Comparison of ENCODE assay signal across 12 cellular contexts in genomic region chr6:24996145-24996836, GRCh38.
DNase-seq lines count a peak whose midpoint lies in the region; ATAC-seq and TF ChIP-seq lines count a peak whose summit lies in the region.
"Had no signal": no experiment of that assay in that cellular context is flagged by ENCODE, and none has a peak within 500 bp of the region (broad histone marks: within the 10 kb centered on the region; RNA-seq: fewer than 3 reads in every experiment).

No MANE protein-coding gene starts in this region.

- ATAC-seq in CD4-positive, alpha-beta T cell (ENCODE audit: poor library complexity): no peak
- peak; percentile 74 to 77 for ATAC-seq in lower lobe of right lung

- no peak for TF ChIP-seq CTCF in CD4-positive, alpha-beta T cell (IDR thresholded peaks at IDR 0.05)
- TF ChIP-seq CTCF in HEK293 (tag by site-specific recombination; IDR thresholded peaks at IDR 0.05) (no peak), lower lobe of right lung (IDR thresholded peaks at IDR 0.05) (no peak)

- H3K27ac ChIP-seq in CD4-positive, alpha-beta T cell (ENCODE audit: low read depth, low read length): no peak overlapping the region
- H3K27ac ChIP-seq in HEK293 (ENCODE audit: extremely low read depth, low read depth, low read length) (no peak overlapping the region), lower lobe of right lung (no peak overlapping the region), caudate nucleus (ENCODE audit: low read depth, low read length) (no peak overlapping the region)
- H3K27ac ChIP-seq: epithelial cell of prostate had no signal

- H3K36me3 Mint-ChIP-seq in CD4-positive, alpha-beta T cell (ENCODE audit: low read depth): no peaks in the 10 kb centered on the region

- peak overlapping the region; percentile 62 for H3K27ac Mint-ChIP-seq in CD4-positive, alpha-beta T cell

- peak overlapping the region; percentile 34 for H3K4me3 Mint-ChIP-seq in CD4-positive, alpha-beta T cell

- H3K36me3 ChIP-seq in HEK293 (ENCODE audit: control insufficient read depth in 2 of 2, insufficient read depth in 1 of 2, low read length in 2 of 2) (no peaks in the 10 kb centered on the region), lower lobe of right lung (no peaks in the 10 kb centered on the region)

- no peaks in the 10 kb centered on the region for H3K27me3 ChIP-seq in CD4-positive, alpha-beta T cell (ENCODE audit: control insufficient read depth, insufficient read depth, low read length)
- no peaks in the 10 kb centered on the region for H3K27me3 ChIP-seq in lower lobe of right lung (ENCODE audit: low read depth)

- H3K27me3 Mint-ChIP-seq in CD4-positive, alpha-beta T cell: no peaks in the 10 kb centered on the region

- H3K4me3 ChIP-seq in HEK293 (ENCODE audit: low read depth, low read length): no peak overlapping the region
- H3K4me3 ChIP-seq in lower lobe of right lung: no peak overlapping the region

- H3K4me1 Mint-ChIP-seq in CD4-positive, alpha-beta T cell (ENCODE audit: low read depth): peaks cover 88% of the 10 kb centered on the region

- H3K9me3 Mint-ChIP-seq in CD4-positive, alpha-beta T cell: no peaks in the 10 kb centered on the region

- intact Hi-C loops in CD4-positive, alpha-beta T cell (cut with DNase I, micrococcal nuclease): no loop called here
- intact Hi-C loops in lower lobe of right lung (cut with DNase I): no loop called here

- no peak for DNase-seq in CD4-positive, alpha-beta T cell
- peak; percentile 70 for DNase-seq in SKM-1 treated with dmso at 0.1 percent for 144 hours (lab: John Stamatoyannopoulos, UW; ENCODE audit: unreplicated experiment)
- no peak for DNase-seq in lower lobe of right lung
- DNase-seq in caudate nucleus (lab: John Stamatoyannopoulos, UW): no peak
- no peak for DNase-seq in inferior parietal cortex (ENCODE audit: extremely low spot score)
- no peak for DNase-seq in activated effector memory CD4-positive, alpha-beta T cell treated with Interleukin-2 at 50 U/mL for 16 hours
- DNase-seq: activated CD8-positive, alpha-beta memory T cell treated with anti-CD3 and anti-CD28 coated beads, Interleukin-2, amount 50 U/mL, for 48 hours; Calu3; NCI-H82; SW 1271 had no signal

- H3K9me3 ChIP-seq in CD4-positive, alpha-beta T cell (ENCODE audit: control insufficient read depth, low read length): no peaks in the 10 kb centered on the region
- no peaks in the 10 kb centered on the region for H3K9me3 ChIP-seq in HEK293 (ENCODE audit: control insufficient read depth, insufficient read depth, low read depth, low read length)
- no peaks in the 10 kb centered on the region for H3K9me3 ChIP-seq in lower lobe of right lung

- H3K4me1 ChIP-seq in HEK293 (ENCODE audit: control insufficient read depth, insufficient read depth, low read length) (no peaks in the 10 kb centered on the region), lower lobe of right lung (peaks cover 18% of the 10 kb centered on the region)

- POLR2A ChIA-PET in CD4-positive, alpha-beta T cell (lab: Charles Lee): interaction anchor here (0.7 to 8.0 kb wide), 4 partner anchors 45 to 148 kb away, joined by 3 to 395 read pairs (median 3); partner anchors contain the start of gene RIPOR2
- POLR2A ChIA-PET in HEK293 (lab: Yijun Ruan, JAX): no interaction called here

- CTCF ChIA-PET in CD4-positive, alpha-beta T cell (lab: Charles Lee): interaction anchor here (1.5 to 9.4 kb wide), 2 partner anchors 60 to 142 kb away, joined by 3 to 180 read pairs; partner anchors contain the start of gene RIPOR2
- CTCF ChIA-PET in HEK293 (lab: Yijun Ruan, JAX): interaction anchor here (0.9 to 7.2 kb wide), 3 partner anchors 22 to 141 kb away, joined by 3 to 172 read pairs (median 5); no protein-coding TSS in a partner anchor

TF ChIP-seq in HEK293, 187 proteins besides CTCF, POLR2A, EP300 and RAD21:
- TF ChIP-seq SP7 (tag by site-specific recombination; IDR thresholded peaks at IDR 0.05) (peak; percentile 63; the same call in 1 of the 2 replicates), ZNF660 (tag by site-specific recombination; IDR thresholded peaks at IDR 0.05) (no peak), ZNF530 (tag by site-specific recombination; IDR thresholded peaks at IDR 0.05; ENCODE audit: low read depth) (peak; percentile 96)
